Comparison of ENCODE assay signal across 17 cellular contexts in the genomic region with DNA sequence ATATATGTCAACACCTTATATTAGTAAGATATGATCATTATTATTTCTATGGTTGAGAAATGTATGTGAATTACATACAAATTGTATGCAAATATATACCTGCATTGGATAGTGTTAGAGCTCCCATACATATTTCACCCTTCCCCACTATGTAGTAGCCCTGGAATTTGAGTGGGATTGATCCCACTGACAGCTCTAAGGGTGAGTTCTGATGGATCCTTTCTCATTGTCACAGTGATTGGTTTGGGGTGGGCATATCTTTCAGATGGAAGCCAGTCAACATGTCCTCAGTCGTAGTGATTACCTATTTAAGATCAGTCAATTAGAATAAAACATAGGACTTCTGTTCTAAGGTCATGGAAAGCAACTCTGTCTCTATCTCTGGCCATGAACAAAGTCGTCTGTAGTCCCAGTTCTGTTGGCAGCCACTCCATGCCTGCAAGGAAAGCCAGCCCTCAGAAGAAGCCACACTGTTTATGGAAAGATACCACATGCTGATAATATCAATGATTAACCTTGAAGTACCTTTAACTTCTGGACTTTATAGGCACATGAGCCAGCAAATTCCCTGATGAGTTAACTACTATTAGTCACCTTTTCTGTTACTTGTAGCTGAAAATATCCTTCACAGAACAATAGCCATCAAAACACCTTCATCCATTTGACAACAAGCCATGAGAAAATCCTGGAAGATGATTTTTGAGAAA. TPM values are rescaled to one million over a fixed set of nuclear protein-coding genes. Genes with fewer than 3 reads are reported as not detected.
A peak's percentile ranks its signal among the peaks of the same experiment; 100 is the strongest.
DNase-seq lines count a peak whose midpoint lies in the region; ATAC-seq and TF ChIP-seq lines count a peak whose summit lies in the region.
"Had no signal": no experiment of that assay in that cellular context is flagged by ENCODE, and none has a peak within 500 bp of the region (broad histone marks: within the 10 kb centered on the region; RNA-seq: fewer than 3 reads in every experiment).

No MANE protein-coding gene starts in this region.

- no peak overlapping the region for H3K27ac Mint-ChIP-seq in activated CD8-positive, alpha-beta T cell treated with anti-CD3 and anti-CD28 coated beads, Interleukin-2, amount 10 ng/mL, durations not matched to agents 7 days and 5 days
- H3K27ac Mint-ChIP-seq: CD8-positive, alpha-beta memory T cell; nephron progenitor cell had no signal

- intact Hi-C loops in gastrocnemius medialis (cut with DNase I; ENCODE audit: low total_unique reads): loop anchor here (5.0 to 10.0 kb wide), 4 partner anchors 36 to 497 kb away; no protein-coding TSS in a partner anchor

- in situ Hi-C loops in gastrocnemius medialis (cut with MboI; ENCODE audit: low sequenced_read_pairs in 4 of 4): no loop called here

- H3K4me1 ChIP-seq in gastrocnemius medialis: peaks cover 31 to 36% of the 10 kb centered on the region in 2 donors
- H3K4me1 ChIP-seq in BE2C: no peaks in the 10 kb centered on the region
- H3K4me1 ChIP-seq: lower lobe of right lung, SJCRH30, spleen, suprapubic skin had no signal

- H3K4me3 Mint-ChIP-seq in activated CD8-positive, alpha-beta T cell treated with anti-CD3 and anti-CD28 coated beads, Interleukin-2, amount 10 ng/mL, durations not matched to agents 7 days and 5 days: no peak overlapping the region
- H3K4me3 Mint-ChIP-seq: CD8-positive, alpha-beta memory T cell; nephron progenitor cell had no signal

- TF ChIP-seq CTCF in fibroblast of pulmonary artery (IDR thresholded peaks at IDR 0.05; ENCODE audit: low read length, missing control alignments) (no peak), gastrocnemius medialis (IDR thresholded peaks at IDR 0.05 in 4 of 5, conservative IDR thresholded peaks at IDR 0.05 in 1 of 5) (no peak), GM20000 (IDR thresholded peaks at IDR 0.05; ENCODE audit: extremely low read depth, missing control alignments) (no peak), BE2C (IDR thresholded peaks at IDR 0.05; ENCODE audit: low read depth, low read length) (no peak)

- H3K9me3 ChIP-seq in gastrocnemius medialis (no peaks in the 10 kb centered on the region), BE2C (no peaks in the 10 kb centered on the region)
- H3K9me3 ChIP-seq: lower lobe of right lung, spleen, suprapubic skin had no signal

- peak overlapping the region in 3 of 4 donors; percentile 12 to 89 (median 87) for H3K27ac ChIP-seq in gastrocnemius medialis
- H3K27ac ChIP-seq: lower lobe of right lung, SJCRH30, spleen, suprapubic skin had no signal

- no peak for TF ChIP-seq POLR2A in gastrocnemius medialis (IDR thresholded peaks at IDR 0.05)

- POLR2A ChIA-PET in activated CD8-positive, alpha-beta T cell treated with anti-CD3 and anti-CD28 coated beads, Interleukin-2, amount 10 ng/mL, durations not matched to agents 7 days and 5 days (lab: Charles Lee): no interaction called here

- H3K4me3 ChIP-seq in fibroblast of pulmonary artery (replicated peaks; ENCODE audit: low read depth, low read length) (no peak overlapping the region), gastrocnemius medialis (no peak overlapping the region), BE2C (ENCODE audit: low read depth, low read length) (no peak overlapping the region)
- H3K4me3 ChIP-seq: lower lobe of right lung, SJCRH30, spleen, suprapubic skin had no signal

- ATAC-seq in gastrocnemius medialis: no peak
- ATAC-seq in activated CD8-positive, alpha-beta T cell treated with anti-CD3 and anti-CD28 coated beads, Interleukin-2, amount 10 ng/mL, durations not matched to agents 7 days and 5 days: no peak

- CTCF ChIA-PET in activated CD8-positive, alpha-beta T cell treated with anti-CD3 and anti-CD28 coated beads, Interleukin-2, amount 10 ng/mL, durations not matched to agents 7 days and 5 days (lab: Charles Lee): no interaction called here

- H3K4me1 Mint-ChIP-seq in activated CD8-positive, alpha-beta T cell treated with anti-CD3 and anti-CD28 coated beads, Interleukin-2, amount 10 ng/mL, durations not matched to agents 7 days and 5 days (ENCODE audit: low read depth): no peaks in the 10 kb centered on the region
- H3K4me1 Mint-ChIP-seq: CD8-positive, alpha-beta memory T cell had no signal

- no peaks in the 10 kb centered on the region for H3K9me3 Mint-ChIP-seq in activated CD8-positive, alpha-beta T cell treated with anti-CD3 and anti-CD28 coated beads, Interleukin-2, amount 10 ng/mL, durations not matched to agents 7 days and 5 days (ENCODE audit: insufficient read depth)
- H3K9me3 Mint-ChIP-seq: CD8-positive, alpha-beta memory T cell; nephron progenitor cell had no signal

- DNase-seq in H4 (ENCODE audit: low spot score) (peak; percentile 93), RKO (ENCODE audit: low spot score) (peak; percentile 6), fibroblast of pulmonary artery (ENCODE audit: low read depth) (peak; percentile 19), gastrocnemius medialis (no peak), GM20000 (ENCODE audit: low spot score) (no peak), GF-D8 (lab: John Stamatoyannopoulos, UW) (no peak), BE2C (no peak)
- no peak for DNase-seq in activated CD8-positive, alpha-beta T cell treated with anti-CD3 and anti-CD28 coated beads, Interleukin-2, amount 10 ng/mL, durations not matched to agents 7 days and 5 days
- DNase-seq: activated naive CD4-positive, alpha-beta T cell; CD8-positive, alpha-beta memory T cell; hypothalamus; lower lobe of right lung; NCI-H1694 treated with DMSO at 0.1 percent for 48 hours; nephron progenitor cell; SJCRH30; spleen had no signal

- H3K27me3 ChIP-seq in gastrocnemius medialis (no peaks in the 10 kb centered on the region), BE2C (peaks cover 2% of the 10 kb centered on the region; the same call in 1 of the 2 replicates)
- H3K27me3 ChIP-seq: SJCRH30, spleen, suprapubic skin had no signal

- peaks cover 2% of the 10 kb centered on the region for H3K27me3 Mint-ChIP-seq in activated CD8-positive, alpha-beta T cell treated with anti-CD3 and anti-CD28 coated beads, Interleukin-2, amount 10 ng/mL, durations not matched to agents 7 days and 5 days (ENCODE audit: low read depth)

- no peaks in the 10 kb centered on the region for H3K36me3 Mint-ChIP-seq in activated CD8-positive, alpha-beta T cell treated with anti-CD3 and anti-CD28 coated beads, Interleukin-2, amount 10 ng/mL, durations not matched to agents 7 days and 5 days (ENCODE audit: low read depth)

- no peaks in the 10 kb centered on the region for H3K36me3 ChIP-seq in gastrocnemius medialis
- no peaks in the 10 kb centered on the region for H3K36me3 ChIP-seq in BE2C
- H3K36me3 ChIP-seq: lower lobe of right lung, SJCRH30, spleen, suprapubic skin had no signal

RNA-seq across cellular contexts. Expression of gene CCDC192, which starts 5.1 kb away (rescaled TPM):
- not detected in 2 replicates for total RNA-seq in H4 (2014; rRNA removed; shearing (Covaris generic))
- not detected for total RNA-seq in gastrocnemius medialis
- not detected for polyA plus RNA-seq in BE2C (2012; ENCODE audit: insufficient read depth, insufficient read length, low read depth)
- total RNA-seq in activated CD8-positive, alpha-beta T cell treated with anti-CD3 and anti-CD28 coated beads, Interleukin-2, amount 10 ng/mL, durations not matched to agents 7 days and 5 days: not detected
- total RNA-seq: CD8-positive, alpha-beta memory T cell; lower lobe of right lung; SJCRH30; spleen had no signal
- polyA plus RNA-seq: CD8-positive, alpha-beta memory T cell; spleen had no signal

RNA-seq across cellular contexts. Expression of gene CTXN3, which starts 49.2 kb away (rescaled TPM):
- total RNA-seq in H4 (2014; rRNA removed; shearing (Covaris generic)): not detected in 2 replicates
- total RNA-seq in gastrocnemius medialis: under 1 TPM in 1 of 4 donors, not detected in 3; 0.22 TPM
- not detected for polyA plus RNA-seq in BE2C (2012; ENCODE audit: insufficient read depth, insufficient read length, low read depth)
- total RNA-seq in activated CD8-positive, alpha-beta T cell treated with anti-CD3 and anti-CD28 coated beads, Interleukin-2, amount 10 ng/mL, durations not matched to agents 7 days and 5 days: not detected
- total RNA-seq: CD8-positive, alpha-beta memory T cell; lower lobe of right lung; SJCRH30; spleen; suprapubic skin had no signal
- polyA plus RNA-seq: CD8-positive, alpha-beta memory T cell; spleen had no signal

Comparison
In these comparisons a context has a peak if more than half of its experiments do, and no peak if none do; other contexts are left out.
1. DNase-seq: peak in H4 (single experiment), RKO (single experiment) and fibroblast of pulmonary artery (single experiment); none in gastrocnemius medialis (0 of 2), GM20000 (single experiment), GF-D8 (single experiment), BE2C (single experiment) and activated CD8-positive, alpha-beta T cell treated with anti-CD3 and anti-CD28 coated beads, Interleukin-2, amount 10 ng/mL, durations not matched to agents 7 days and 5 days (single experiment).